ENCODE assay signal across 8 cellular contexts in genomic region chrX:153794018-153794896, GRCh38.
DNase-seq lines count a peak whose midpoint lies in the region; ATAC-seq lines count a peak whose summit lies in the region.

TSS of gene IDH3G (minus strand) at chrX:153794375. CDS start at chrX:153794326, 49 bp downstream.
TSS of gene SSR4 (plus strand) at chrX:153794668. CDS start at chrX:153794688, 20 bp downstream.

- DNase-seq in Ammon's horn (ENCODE audit: low spot score) (peak; percentile 97), GM19238 (ENCODE audit: insufficient read length, low spot score) (peak; percentile 96), NCI-H524 (lab: John Stamatoyannopoulos, UW) (peak; percentile 93 to 97), kidney glomerular epithelial cell (lab: John Stamatoyannopoulos, UW) (peak; percentile 78)
- DNase-seq in activated CD4-positive, alpha-beta T cell treated with anti-CD3 and anti-CD28 coated beads for 4 hours, result peak; percentile 90 to 92
- DNase-seq in stimulated activated CD4-positive, alpha-beta T cell treated with anti-CD3 and anti-CD28 coated beads, Interleukin-1b, Interleukin-23, amount 100 ng/mL, for 1 hour (ENCODE audit: low read depth in 2 of 2), result peak; percentile 77 to 88

- H3K27ac ChIP-seq in cingulate gyrus (ENCODE audit: low read depth, low read length), result peak within 1 kb of the TSS; percentile 85

- peak; percentile 91 for ATAC-seq in HG03442 (IDR thresholded peaks at IDR 0.05; ENCODE audit: unreplicated experiment)

Comparison
In these comparisons a context has a peak if more than half of its experiments do, and no peak if none do; other contexts are left out.
1. Peak in every context shown above with its lines: DNase-seq, ATAC-seq and H3K27ac ChIP-seq.